ENCODE assay signal across 8 cellular contexts in the genomic region with DNA sequence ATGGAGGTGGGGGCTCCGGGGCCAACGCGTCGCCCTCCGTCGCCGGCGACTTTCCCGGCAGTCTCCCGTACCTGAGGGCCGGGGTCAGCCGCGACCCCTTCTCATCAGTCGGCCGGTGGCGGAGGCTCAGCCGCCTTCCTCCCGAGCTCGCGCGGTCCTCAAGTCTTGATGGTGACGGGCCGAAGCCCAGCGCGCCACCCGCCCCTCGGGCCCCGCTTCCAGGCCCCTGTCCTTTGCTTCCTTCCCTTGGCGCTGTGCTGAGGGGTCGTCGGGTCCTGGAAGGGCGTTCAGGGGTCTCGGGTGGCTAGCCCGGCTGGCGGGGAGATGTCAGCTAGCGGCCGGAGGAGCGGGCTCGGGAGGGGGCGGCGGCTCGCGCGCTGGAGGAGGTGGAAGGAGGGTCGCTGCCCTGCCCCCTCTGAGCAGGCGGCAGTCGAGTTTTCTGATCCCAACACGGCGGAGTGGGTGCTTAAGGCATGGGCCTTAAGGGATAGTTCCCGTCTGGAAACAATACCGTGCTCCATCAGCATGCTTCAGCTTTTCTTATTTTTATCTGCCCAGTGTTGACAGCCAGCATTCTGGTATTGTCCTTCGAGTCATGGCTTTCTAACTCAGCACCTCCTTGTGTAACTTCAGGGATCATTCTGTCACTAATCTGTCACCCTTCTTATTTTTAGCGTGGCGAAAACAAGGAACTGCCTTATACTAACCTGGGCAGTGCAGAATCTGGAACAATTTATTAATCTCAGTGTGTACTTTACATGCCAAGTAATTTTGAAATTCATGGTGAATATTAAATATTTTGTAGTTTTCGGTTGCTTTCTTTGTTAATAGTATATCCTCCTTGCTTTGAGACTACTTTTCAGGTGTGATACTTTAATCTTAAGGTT. TPM values are rescaled to one million over a fixed set of nuclear protein-coding genes. Genes with fewer than 3 reads are reported as not detected.
A peak's percentile ranks its signal among the peaks of the same experiment; 100 is the strongest.
DNase-seq lines count a peak whose midpoint lies in the region; ATAC-seq and TF ChIP-seq lines count a peak whose summit lies in the region.

No MANE protein-coding gene starts in this region.

- H3K27ac ChIP-seq in skin epidermis: peak overlapping the region; percentile 71 to 95 (median 90)

- H3K27me3 Mint-ChIP-seq in T-cell (no peaks in the 10 kb centered on the region), MCF 10A (ENCODE audit: insufficient read depth, unreplicated experiment) (no peaks in the 10 kb centered on the region)

- intact Hi-C loops in MCF 10A (cut with micrococcal nuclease): loop anchor here (2.0 to 10.0 kb wide), 2 partner anchors 105 to 133 kb away; no protein-coding TSS in a partner anchor

- peak; percentile 3 for ATAC-seq in GM19023 (IDR thresholded peaks at IDR 0.05; ENCODE audit: unreplicated experiment)
- ATAC-seq in T-cell (replicated peaks in 1 of 4): no peak
- ATAC-seq in GM21786 (IDR thresholded peaks at IDR 0.05; ENCODE audit: unreplicated experiment): no peak

- in situ Hi-C loops in ACHN (cut with HindIII; ENCODE audit: low pct_ligation_motif_present, low pct_unique_long_range_greater_than_20kb, low sequenced_read_pairs): no loop called here

- peaks cover 74 to 79% (median 78%) of the 10 kb centered on the region in 3 donors for H3K4me1 Mint-ChIP-seq in T-cell
- peaks cover 16% of the 10 kb centered on the region for H3K4me1 Mint-ChIP-seq in MCF 10A (ENCODE audit: insufficient read depth, unreplicated experiment)

- H3K4me3 Mint-ChIP-seq in T-cell (peak overlapping the region; percentile 94 to 99 (median 98)), MCF 10A (ENCODE audit: unreplicated experiment) (peak overlapping the region; percentile 96)

- CTCF ChIA-PET in T-cell (lab: Charles Lee) (interaction anchor here in 1 of 2 donors (1.0 to 1.1 kb wide), 2 partner anchors 112 to 148 kb away, joined by 4 read pairs; no protein-coding TSS in a partner anchor), MCF 10A (lab: Yijun Ruan, JAX) (interaction anchor here (0.6 to 3.0 kb wide), 11 partner anchors 12 to 168 kb away, joined by 3 to 16 read pairs (median 6); no protein-coding TSS in a partner anchor)

- POLR2A ChIA-PET in T-cell (lab: Charles Lee) (no interaction called here), MCF 10A (lab: Yijun Ruan, JAX) (interaction anchor here (0.6 to 4.4 kb wide), 22 partner anchors 12 to 323 kb away, joined by 3 to 40 read pairs (median 4); a partner anchor contains a TSS)

- peak overlapping the region; percentile 66 to 98 (median 93) for H3K4me3 ChIP-seq in skin epidermis

- H3K27ac Mint-ChIP-seq in T-cell (peak overlapping the region; percentile 92), MCF 10A (ENCODE audit: low read depth, unreplicated experiment) (peak overlapping the region; percentile 94)

- DNase-seq in ACHN (peak; percentile 35), Kasumi-1 (lab: John Stamatoyannopoulos, UW) (peak; percentile 71 to 85), T-cell (peak in 16 of 34 experiments; percentile 2 to 25 (median 6)), MCF 10A (ENCODE audit: unreplicated experiment) (peak; percentile 36), iPS-NIHi11 (ENCODE audit: low spot score) (peak; percentile 50)

- H3K9me3 Mint-ChIP-seq in T-cell (no peaks in the 10 kb centered on the region), MCF 10A (ENCODE audit: unreplicated experiment) (peaks cover 2% of the 10 kb centered on the region)

- BruUV-seq in MCF 10A (replicated peaks; lab: Mats Ljungman, UMichigan): TSS peak; percentile 40

- no peak for TF ChIP-seq CTCF in MCF 10A (IDR thresholded peaks at IDR 0.05; ENCODE audit: unreplicated experiment)

- H3K36me3 Mint-ChIP-seq in T-cell (peaks cover 4% of the 10 kb centered on the region), MCF 10A (ENCODE audit: insufficient read depth, unreplicated experiment) (peaks cover 9% of the 10 kb centered on the region)

RNA-seq across cellular contexts. Expression of a gene that starts 0.7 kb away (rescaled TPM):
- total RNA-seq in T-cell (10 to 100 TPM; 19.7 to 35.8 (median 28.0) TPM), MCF 10A (2022) (12.6 and 16.0 TPM in 2 replicates)

RNA-seq across cellular contexts. Expression of a gene that starts 1.1 kb away (rescaled TPM):
- 10 to 100 TPM in 3 of 5 donors, 1 to 10 TPM in 2; 3.6 to 13.0 (median 10.6) TPM for total RNA-seq in T-cell
- total RNA-seq in MCF 10A (2022): 7.1 and 11.6 TPM in 2 replicates
